In genomic region chr16:2963611-2964415, GRCh38 we compare ENCODE assay signal across 8 cellular contexts. TPM values are rescaled to one million over a fixed set of nuclear protein-coding genes. Genes with fewer than 3 reads are reported as not detected.
DNase-seq lines count a peak whose midpoint lies in the region; ATAC-seq and TF ChIP-seq lines count a peak whose summit lies in the region.

Gene KREMEN2, plus strand, starts transcription at chr16:2964275. Its CDS starts 246 bp downstream, at chr16:2964521.

- peaks cover 2% of the 10 kb centered on the region for H3K79me1 ChIP-seq in trophoblast cell (ENCODE audit: low read length)

- H2BK120ac ChIP-seq in trophoblast cell (ENCODE audit: insufficient read depth, low read length, poor library complexity): no peak within 1 kb of the TSS

- peaks cover 17 to 33% (median 26%) of the 10 kb centered on the region in 3 donors for H3K4me1 Mint-ChIP-seq in T-cell
- peaks cover 15 to 25% of the 10 kb centered on the region in 2 donors for H3K4me1 Mint-ChIP-seq in effector memory CD8-positive, alpha-beta T cell (ENCODE audit: low read depth in 2 of 2)

- no peaks in the 10 kb centered on the region for H3K36me3 Mint-ChIP-seq in T-cell
- peaks cover 2% of the 10 kb centered on the region for H3K36me3 Mint-ChIP-seq in effector memory CD8-positive, alpha-beta T cell (ENCODE audit: insufficient read depth)

- H3K14ac ChIP-seq in trophoblast cell (ENCODE audit: low read length): no peak within 1 kb of the TSS

- H3K4me3 ChIP-seq in LNCaP clone FGC (ENCODE audit: low read depth, low read length) (peak within 1 kb of the TSS; percentile 62), trophoblast cell (ENCODE audit: low read depth, low read length) (peak within 1 kb of the TSS; percentile 64)

- H3K9me3 Mint-ChIP-seq in T-cell: no peaks in the 10 kb centered on the region
- H3K9me3 Mint-ChIP-seq in effector memory CD8-positive, alpha-beta T cell: no peaks in the 10 kb centered on the region

- peak; percentile 21 for DNase-seq in DMS79 (lab: John Stamatoyannopoulos, UW)
- DNase-seq in DMS79 treated with DMSO at 0.1 percent for 48 hours (lab: John Stamatoyannopoulos, UW): no peak
- no peak for DNase-seq in LNCaP clone FGC (ENCODE audit: low read depth)
- peak in 3 of 34 experiments; percentile 27 to 43 (median 40) for DNase-seq in T-cell
- peak in 1 of 3 experiments; percentile 29 for DNase-seq in effector memory CD8-positive, alpha-beta T cell
- peak in 1 of 2 donors; percentile 35 for DNase-seq in trophoblast cell
- DNase-seq in HT-29 (ENCODE audit: low spot score): no peak

- H4K91ac ChIP-seq in trophoblast cell (ENCODE audit: low read depth, low read length): peak within 1 kb of the TSS; percentile 14

- POLR2A ChIA-PET in T-cell (lab: Charles Lee): no interaction called here

- no peak within 1 kb of the TSS for H3K23ac ChIP-seq in trophoblast cell (ENCODE audit: low read length)

- H3K27me3 Mint-ChIP-seq in T-cell: peaks cover 16 to 45% of the 10 kb centered on the region in 2 donors
- H3K27me3 Mint-ChIP-seq in effector memory CD8-positive, alpha-beta T cell: peaks cover 39 to 61% of the 10 kb centered on the region in 2 donors

- CTCF ChIA-PET in T-cell (lab: Charles Lee): no interaction called here

- no CpG with 5 or more reads among the region's 64 CpGs for WGBS in trophoblast cell (ENCODE audit: extremely low coverage, insufficient coverage, insufficient read length)

- peak within 1 kb of the TSS; percentile 56 to 86 (median 72) for H3K4me3 Mint-ChIP-seq in T-cell
- peak within 1 kb of the TSS; percentile 78 to 80 for H3K4me3 Mint-ChIP-seq in effector memory CD8-positive, alpha-beta T cell

- H2BK5ac ChIP-seq in trophoblast cell (ENCODE audit: low read depth, low read length, poor library complexity): no peak within 1 kb of the TSS

- H3K4me1 ChIP-seq in trophoblast cell (ENCODE audit: control insufficient read depth in 1 of 2, insufficient read depth in 2 of 2, low read length in 2 of 2): peaks cover 11 to 21% of the 10 kb centered on the region in 2 experiments

- peak within 1 kb of the TSS; percentile 38 for H2AFZ ChIP-seq in trophoblast cell (ENCODE audit: insufficient read depth, low read length, poor library complexity)

- H3K27me3 ChIP-seq in trophoblast cell (ENCODE audit: insufficient read depth, low read length): peaks cover 3% of the 10 kb centered on the region

- H3K4me2 ChIP-seq in trophoblast cell (ENCODE audit: low read length): peak within 1 kb of the TSS; percentile 90

- H3K79me2 ChIP-seq in trophoblast cell (ENCODE audit: control insufficient read depth, insufficient read depth, low read length, poor library complexity): no peaks in the 10 kb centered on the region

- H3K4ac ChIP-seq in trophoblast cell (ENCODE audit: low read depth, low read length): no peak within 1 kb of the TSS

- H2BK12ac ChIP-seq in trophoblast cell (ENCODE audit: low read length): no peak within 1 kb of the TSS

- no peak within 1 kb of the TSS for H4K8ac ChIP-seq in trophoblast cell (ENCODE audit: low read depth, low read length)

- no peaks in the 10 kb centered on the region for H3K36me3 ChIP-seq in trophoblast cell (ENCODE audit: control insufficient read depth in 1 of 2, insufficient read depth in 2 of 2, low read length in 2 of 2)

- no peak within 1 kb of the TSS for H3K27ac ChIP-seq in trophoblast cell (ENCODE audit: low read depth, low read length)

- H3K9ac ChIP-seq in trophoblast cell (ENCODE audit: low read length): no peak within 1 kb of the TSS

- peak within 1 kb of the TSS; percentile 19 for H3K18ac ChIP-seq in trophoblast cell (ENCODE audit: low read length)

- H4K12ac ChIP-seq in trophoblast cell (ENCODE audit: low read depth, low read length): no peak within 1 kb of the TSS

- no peak within 1 kb of the TSS for H3K27ac Mint-ChIP-seq in T-cell
- peak within 1 kb of the TSS in 1 of 2 donors; percentile 53 for H3K27ac Mint-ChIP-seq in effector memory CD8-positive, alpha-beta T cell

- ATAC-seq in T-cell (replicated peaks in 1 of 4) (peak in 1 of 4 experiments; percentile 21), GM21447 (IDR thresholded peaks at IDR 0.05; ENCODE audit: unreplicated experiment) (no peak)
- ATAC-seq in effector memory CD8-positive, alpha-beta T cell (replicated peaks): no peak

- no peak for TF ChIP-seq CTCF in LNCaP clone FGC (IDR thresholded peaks at IDR 0.05; ENCODE audit: control insufficient read depth, extremely low read depth, insufficient read depth)

- H2AK5ac ChIP-seq in trophoblast cell (ENCODE audit: low read length): no peak within 1 kb of the TSS

- no peaks in the 10 kb centered on the region for H3K9me3 ChIP-seq in trophoblast cell (ENCODE audit: insufficient read depth, low read depth, low read length)

RNA-seq across cellular contexts. Expression of gene KREMEN2, which starts in this region (rescaled TPM):
- total RNA-seq in T-cell: under 1 TPM in 1 of 5 donors, not detected in 4; 0.15 TPM
- 2.7 and 2.8 TPM in 2 replicates for polyA plus RNA-seq in trophoblast cell (2013)
- 0.08 and 0.31 TPM in 2 replicates for total RNA-seq in HT-29 (2014; rRNA removed; shearing (Covaris generic))
